1 cellular context compared by ENCODE assay signal in genomic region chr1:42146916-42147320, GRCh38.
TF ChIP-seq lines count a peak whose summit lies in the region.

No MANE protein-coding gene starts in this region.

TF ChIP-seq in K562, 482 proteins besides CTCF, POLR2A, EP300 and RAD21 (continued from another document):
- TF ChIP-seq ETV6 (IDR thresholded peaks at IDR 0.05; ENCODE audit: borderline replicate concordance in 1 of 2, low read depth in 2 of 2, low read length in 1 of 2) = no peak
- no peak for TF ChIP-seq ETV6 (CRISPR knock-in tag; IDR thresholded peaks at IDR 0.05; ENCODE audit: borderline replicate concordance)
- peak; percentile 62; the same call in 1 of the 2 replicates for TF ChIP-seq DEAF1 (CRISPR knock-in tag; IDR thresholded peaks at IDR 0.05)
- TF ChIP-seq XRCC5 (IDR thresholded peaks at IDR 0.05; ENCODE audit: low read depth, low read length) = peak; percentile 69; the same call in 1 of the 2 replicates
- no peak for TF ChIP-seq MLX (CRISPR knock-in tag; conservative IDR thresholded peaks at IDR 0.05)
- no peak for TF ChIP-seq ZBTB34 (CRISPR knock-in tag; IDR thresholded peaks at IDR 0.05)
- no peak for TF ChIP-seq CHCHD3 (CRISPR knock-in tag; IDR thresholded peaks at IDR 0.05)
- no peak for TF ChIP-seq ZNF584 (CRISPR knock-in tag; IDR thresholded peaks at IDR 0.05; ENCODE audit: low read depth)
- TF ChIP-seq VEZF1 (CRISPR knock-in tag; IDR thresholded peaks at IDR 0.05) = no peak
- TF ChIP-seq CEBPG (CRISPR knock-in tag; IDR thresholded peaks at IDR 0.05) = peak; percentile 36; the same call in 1 of the 2 replicates
- TF ChIP-seq CEBPG (tag; conservative IDR thresholded peaks at IDR 0.05 in 1 of 2, IDR thresholded peaks at IDR 0.05 in 1 of 2) = no peak
- no peak for TF ChIP-seq CC2D1A (IDR thresholded peaks at IDR 0.05)
- peak; percentile 20 for TF ChIP-seq TBP (optimal IDR thresholded peaks at IDR 0.05; ENCODE audit: low read depth, low read length)
- TF ChIP-seq L3MBTL2 (IDR thresholded peaks at IDR 0.05) = no peak
- TF ChIP-seq STAG1 (CRISPR knock-in tag; IDR thresholded peaks at IDR 0.05; ENCODE audit: borderline replicate concordance) = peak; percentile 77; the same call in 1 of the 2 replicates
- 0 out of 2 replicates have a peak, but pooled peaks have one; percentile 24 for TF ChIP-seq NR2C2 (CRISPR knock-in tag; IDR thresholded peaks at IDR 0.05)
- no peak for TF ChIP-seq NR2C2 (tag; IDR thresholded peaks at IDR 0.05)
- TF ChIP-seq GATA2 (CRISPR knock-in tag; IDR thresholded peaks at IDR 0.05) = no peak
- TF ChIP-seq KLF16 (IDR thresholded peaks at IDR 0.05) = 0 out of 2 replicates have a peak, but pooled peaks have one; percentile 14
- no peak for TF ChIP-seq HNRNPH1 (optimal IDR thresholded peaks at IDR 0.05; ENCODE audit: low read depth, low read length)
- TF ChIP-seq ZEB2 (IDR thresholded peaks at IDR 0.05) = peak; percentile 66
- TF ChIP-seq FOSL1 (tag; conservative IDR thresholded peaks at IDR 0.05) = no peak
- TF ChIP-seq CHD7 (IDR thresholded peaks at IDR 0.05; ENCODE audit: low read depth, low read length) = no peak
- no peak for TF ChIP-seq HDAC1 (IDR thresholded peaks at IDR 0.05)
- no peak for TF ChIP-seq PYGO2 (tag; IDR thresholded peaks at IDR 0.05)
- TF ChIP-seq POLR2AphosphoS2 (IDR thresholded peaks at IDR 0.05; ENCODE audit: low read length) = no peak
- TF ChIP-seq CEBPB (tag; IDR thresholded peaks at IDR 0.05) = peak; percentile 81
- TF ChIP-seq THRAP3 (IDR thresholded peaks at IDR 0.05; ENCODE audit: borderline replicate concordance) = no peak
- no peak for TF ChIP-seq WHSC1 (IDR thresholded peaks at IDR 0.05; ENCODE audit: low read length)
- TF ChIP-seq ZBTB12 (CRISPR knock-in tag; IDR thresholded peaks at IDR 0.05) = no peak
